ENCODE assay signal across 17 cellular contexts in genomic region chr22:35568751-35569725, GRCh38. TPM values are rescaled to one million over a fixed set of nuclear protein-coding genes. Genes with fewer than 3 reads are reported as not detected.
DNase-seq lines count a peak whose midpoint lies in the region; ATAC-seq and FAIRE-seq lines count a peak whose summit lies in the region.
"Had no signal": no experiment of that assay in that cellular context is flagged by ENCODE, and none has a peak within 500 bp of the region (broad histone marks: within the 10 kb centered on the region; RNA-seq: fewer than 3 reads in every experiment).

No MANE protein-coding gene starts in this region.

- H3K4me3 ChIP-seq in small intestine (ENCODE audit: low read depth in 1 of 2, low read length in 2 of 2): no peak overlapping the region
- H3K4me3 ChIP-seq: colonic mucosa, skin epidermis had no signal

- H3K36me3 ChIP-seq in small intestine (ENCODE audit: control insufficient read depth in 2 of 2, insufficient read depth in 2 of 2, low read length in 2 of 2): no peaks in the 10 kb centered on the region
- H3K36me3 ChIP-seq: colonic mucosa had no signal

- DNase-seq in DMS153 treated with DMSO at 0.1 percent for 48 hours (lab: John Stamatoyannopoulos, UW; ENCODE audit: unreplicated experiment) (peak; percentile 19), DMS153 (lab: John Stamatoyannopoulos, UW) (no peak), RCC 7860 (ENCODE audit: low spot score) (peak; percentile 39), fibroblast of peridontal ligament (ENCODE audit: extremely low read depth) (peak; percentile 61), small intestine (peak; percentile 28), occipital lobe (lab: John Stamatoyannopoulos, UW) (no peak)
- DNase-seq: activated CD4-positive, CD25-positive, alpha-beta regulatory T cell treated with anti-CD3 and anti-CD28 coated beads, Interleukin-2, amount 50 U/mL, for 72 hours; colonic mucosa; NCI-H2107; SIG-M5 had no signal

- no peaks in the 10 kb centered on the region for H3K9me3 ChIP-seq in small intestine (ENCODE audit: control insufficient read depth, low read depth)
- H3K9me3 ChIP-seq: colonic mucosa had no signal

- FAIRE-seq in RCC 7860 (lab: Jason Lieb, UNC): peak; percentile 62
- no peak for FAIRE-seq in small intestine (lab: Jason Lieb, UNC)
- FAIRE-seq: HepG2 had no signal

- no peak overlapping the region for H3K27ac ChIP-seq in small intestine (ENCODE audit: low read depth in 1 of 2, low read length in 1 of 2)
- H3K27ac ChIP-seq: 22Rv1, colonic mucosa had no signal

- no peaks in the 10 kb centered on the region for H3K4me1 ChIP-seq in small intestine (ENCODE audit: control insufficient read depth in 2 of 2, insufficient read depth in 1 of 2, low read depth in 1 of 2, low read length in 1 of 2)
- H3K4me1 ChIP-seq: colonic mucosa had no signal

- 36 to 71% (median 58%) methylated on average over 17 of the region's 17 CpGs for WGBS in small intestine, 3 donors

- no peak for ATAC-seq in GM18861 (IDR thresholded peaks at IDR 0.05; ENCODE audit: unreplicated experiment)
- ATAC-seq in HG02678 (IDR thresholded peaks at IDR 0.05; ENCODE audit: unreplicated experiment): no peak
- ATAC-seq: activated T-helper 17 cell treated with anti-CD3 and anti-CD28 coated beads, Interleukin-2, amount 50 U/mL, for 72 hours; HepG2 had no signal

- H3K27me3 ChIP-seq in small intestine (ENCODE audit: control insufficient read depth in 2 of 2, insufficient read depth in 2 of 2, low read length in 2 of 2): peaks cover 0 to 2% of the 10 kb centered on the region in 2 donors
- H3K27me3 ChIP-seq: colonic mucosa had no signal

RNA-seq across cellular contexts. Expression of gene RASD2, which starts 28.4 kb away (rescaled TPM):
- 1 to 10 TPM in 2 of 3 donors, under 1 TPM in 1; 0.54 to 1.8 (median 1.6) TPM for polyA plus RNA-seq in small intestine
- total RNA-seq in occipital lobe: 1.1 TPM
- total RNA-seq: G401, HepG2 had no signal
- polyA plus RNA-seq: HepG2 had no signal

RNA-seq across cellular contexts. Expression of gene MB, which starts 48.1 kb away (rescaled TPM):
- polyA plus RNA-seq in small intestine: 100 to 1,000 TPM in 1 of 3 donors, 10 to 100 TPM in 1, 1 to 10 TPM in 1; 1.9 to 106 (median 76.9) TPM
- not detected for total RNA-seq in occipital lobe
- total RNA-seq: G401, HepG2 had no signal

Comparison
In these comparisons a context has a peak if more than half of its experiments do, and no peak if none do; other contexts are left out.
1. DNase-seq: peak in DMS153 treated with DMSO at 0.1 percent for 48 hours (single experiment), RCC 7860 (single experiment), fibroblast of peridontal ligament (single experiment) and small intestine (single experiment); none in DMS153 (single experiment) and occipital lobe (single experiment).